Comparison of ENCODE assay signal across 18 cellular contexts in genomic region chr17:7388856-7389255, GRCh38. TPM values are rescaled to one million over a fixed set of nuclear protein-coding genes. Genes with fewer than 3 reads are reported as not detected.
DNase-seq lines count a peak whose midpoint lies in the region; TF ChIP-seq lines count a peak whose summit lies in the region.
"Had no signal": no experiment of that assay in that cellular context is flagged by ENCODE, and none has a peak within 500 bp of the region (broad histone marks: within the 10 kb centered on the region; RNA-seq: fewer than 3 reads in every experiment).

No MANE protein-coding gene starts in this region.

- CTCF ChIA-PET in RWPE1 (lab: Yijun Ruan, JAX), result no interaction called here

- H3K27me3 ChIP-seq in endodermal cell (ENCODE audit: control insufficient read depth, insufficient read depth, low read length, poor library complexity, severe bottlenecking), result no peaks in the 10 kb centered on the region
- H3K27me3 ChIP-seq in osteoblast (ENCODE audit: insufficient read depth, low read length), result peaks cover 3% of the 10 kb centered on the region

- peaks cover 6% of the 10 kb centered on the region for H3K27me3 Mint-ChIP-seq in endodermal cell (ENCODE audit: insufficient read depth)
- H3K27me3 Mint-ChIP-seq: CD4-positive, alpha-beta memory T cell had no signal

- H3K27ac ChIP-seq in RWPE1, result peak overlapping the region; percentile 50
- H3K27ac ChIP-seq in endodermal cell (ENCODE audit: low read depth, low read length), result no peak overlapping the region
- no peak overlapping the region for H3K27ac ChIP-seq in osteoblast (ENCODE audit: low read depth, low read length)
- H3K27ac ChIP-seq: GM23248 had no signal

- H3K9me3 ChIP-seq in endodermal cell (ENCODE audit: control insufficient read depth, low read length) (no peaks in the 10 kb centered on the region), osteoblast (ENCODE audit: low read depth, low read length) (no peaks in the 10 kb centered on the region)

- DNase-seq in RWPE1 (ENCODE audit: low spot score) (no peak), endodermal cell (peak; percentile 44), osteoblast (ENCODE audit: insufficient read length, low spot score, missing footprints) (peak; percentile 41), cerebellum (ENCODE audit: low spot score) (no peak), T1000 (lab: John Stamatoyannopoulos, UW) (no peak)
- DNase-seq in activated CD8-positive, alpha-beta memory T cell treated with anti-CD3 and anti-CD28 coated beads, Interleukin-2, amount 50 U/mL, for 4 hours, result no peak
- DNase-seq: C1 segment of cervical spinal cord; Calu3; CD4-positive, alpha-beta memory T cell; COR-L47; DMS153; DND-41; GM23248; H9 had no signal

- H3K27ac Mint-ChIP-seq in endodermal cell, result no peak overlapping the region
- H3K27ac Mint-ChIP-seq: H9 had no signal

- H3K4me1 ChIP-seq in endodermal cell (ENCODE audit: control insufficient read depth, insufficient read depth, low read length), result peaks cover 3% of the 10 kb centered on the region
- peaks cover 9% of the 10 kb centered on the region for H3K4me1 ChIP-seq in osteoblast (ENCODE audit: insufficient read depth, low read length)

- H4K20me1 ChIP-seq in osteoblast (ENCODE audit: insufficient read depth, low read length), result peaks cover 2% of the 10 kb centered on the region

- H3K36me3 ChIP-seq in endodermal cell (ENCODE audit: control insufficient read depth, insufficient read depth, low read length) (peaks cover 27% of the 10 kb centered on the region), osteoblast (ENCODE audit: insufficient read depth, low read length) (peaks cover 37% of the 10 kb centered on the region)

- H3K4me3 Mint-ChIP-seq in endodermal cell, result no peak overlapping the region
- H3K4me3 Mint-ChIP-seq: H9 had no signal

- POLR2A ChIA-PET in RWPE1 (lab: Yijun Ruan, JAX; ENCODE audit: low non-redundant PET), result no interaction called here

- H3K4me1 Mint-ChIP-seq in endodermal cell, result no peaks in the 10 kb centered on the region

- no peaks in the 10 kb centered on the region for H3K9me3 Mint-ChIP-seq in endodermal cell
- H3K9me3 Mint-ChIP-seq: CD4-positive, alpha-beta memory T cell; H9 had no signal

- peaks cover 5% of the 10 kb centered on the region for H3K79me2 ChIP-seq in osteoblast (ENCODE audit: insufficient read depth, low read length)

- no peak overlapping the region for H2AFZ ChIP-seq in osteoblast (ENCODE audit: low read length)
- H2AFZ ChIP-seq: GM23248 had no signal

- TF ChIP-seq CTCF in RWPE1 (conservative IDR thresholded peaks at IDR 0.05; ENCODE audit: low read depth) (no peak), endodermal cell (conservative IDR thresholded peaks at IDR 0.05) (no peak), osteoblast (IDR thresholded peaks at IDR 0.05; ENCODE audit: extremely low read depth, low read depth, low read length) (no peak)

- H3K9ac ChIP-seq in endodermal cell (ENCODE audit: extremely low read depth, low read length, poor library complexity, severe bottlenecking), result no peak overlapping the region
- H3K9ac ChIP-seq: GM23248 had no signal

- peaks cover 34% of the 10 kb centered on the region for H3K36me3 Mint-ChIP-seq in endodermal cell (ENCODE audit: low read depth)

- no peak overlapping the region for H3K4me2 ChIP-seq in osteoblast (ENCODE audit: insufficient read depth, low read length)

- H3K4me3 ChIP-seq in endodermal cell (ENCODE audit: low read length) (no peak overlapping the region), osteoblast (ENCODE audit: insufficient read depth, low read length) (no peak overlapping the region)
- H3K4me3 ChIP-seq: GM12878, GM23248 had no signal

- WGBS in endodermal cell (ENCODE audit: insufficient coverage in 1 of 2, insufficient read length in 1 of 2), 2 experiments, result 96 to 97% methylated on average over 6 to 10 of the region's 10 CpGs

RNA-seq across cellular contexts. Expression of gene PLSCR3, which starts 5.5 kb away (rescaled TPM):
- 10 to 100 TPM; 21.0 to 26.2 TPM for total RNA-seq in endodermal cell
- polyA plus RNA-seq in endodermal cell (2013, experiment 1 of 2), result 31.9 TPM
- polyA plus RNA-seq in endodermal cell (2013, experiment 2 of 2), result 39.9 TPM
- 19.4 and 27.9 TPM in 2 replicates for total RNA-seq in osteoblast
- total RNA-seq in cerebellum, result 15.0 TPM

RNA-seq across cellular contexts. Expression of gene TNK1, which starts 8.0 kb away (rescaled TPM):
- total RNA-seq in endodermal cell (10 to 100 TPM; 11.0 to 11.7 TPM), osteoblast (0.36 TPM in 1 of 2 replicates, not detected in the other), cerebellum (0.36 TPM)
- 2.7 TPM for polyA plus RNA-seq in endodermal cell (2013, experiment 1 of 2)
- polyA plus RNA-seq in endodermal cell (2013, experiment 2 of 2), result 1.7 TPM
- total RNA-seq: A172 had no signal

RNA-seq across cellular contexts. Expression of gene TMEM256, which starts 15.0 kb away (rescaled TPM):
- total RNA-seq in endodermal cell (100 to 1,000 TPM; 133 to 175 TPM), osteoblast (59.4 and 84.6 TPM in 2 replicates), cerebellum (36.0 TPM)
- 160 TPM for polyA plus RNA-seq in endodermal cell (2013, experiment 1 of 2)
- polyA plus RNA-seq in endodermal cell (2013, experiment 2 of 2), result 148 TPM

RNA-seq across cellular contexts. Expression of gene NLGN2, which starts 18.8 kb away (rescaled TPM):
- total RNA-seq in endodermal cell, result 100 to 1,000 TPM in 1 of 2 donors, 10 to 100 TPM in 1; 78.5 to 121 TPM
- 91.3 TPM for polyA plus RNA-seq in endodermal cell (2013, experiment 1 of 2)
- 83.0 TPM for polyA plus RNA-seq in endodermal cell (2013, experiment 2 of 2)
- 5.3 and 5.8 TPM in 2 replicates for total RNA-seq in osteoblast
- total RNA-seq in cerebellum, result 11.8 TPM

RNA-seq across cellular contexts. Expression of gene SPEM1, which starts 31.3 kb away (rescaled TPM):
- under 1 TPM; 0.46 to 0.49 TPM for total RNA-seq in endodermal cell
- not detected for polyA plus RNA-seq in endodermal cell (2013, experiment 1 of 2)
- polyA plus RNA-seq in endodermal cell (2013, experiment 2 of 2), result not detected
- not detected in 2 replicates for total RNA-seq in osteoblast
- not detected for total RNA-seq in cerebellum
- total RNA-seq: A172; Calu3; CD4-positive, alpha-beta memory T cell; GM12878; GM23248; H1 had no signal
- polyA plus RNA-seq: BJ; CD4-positive, alpha-beta memory T cell; GM12878; GM23248; H1 had no signal

Comparison
In these comparisons a context has a peak if more than half of its experiments do, and no peak if none do; other contexts are left out.
1. DNase-seq: peak in endodermal cell (single experiment) and osteoblast (single experiment); none in RWPE1 (single experiment), cerebellum (single experiment), activated CD8-positive, alpha-beta memory T cell treated with anti-CD3 and anti-CD28 coated beads, Interleukin-2, amount 50 U/mL, for 4 hours (single experiment) and T1000 (single experiment).